1 cellular context compared by ENCODE assay signal in the genomic region with DNA sequence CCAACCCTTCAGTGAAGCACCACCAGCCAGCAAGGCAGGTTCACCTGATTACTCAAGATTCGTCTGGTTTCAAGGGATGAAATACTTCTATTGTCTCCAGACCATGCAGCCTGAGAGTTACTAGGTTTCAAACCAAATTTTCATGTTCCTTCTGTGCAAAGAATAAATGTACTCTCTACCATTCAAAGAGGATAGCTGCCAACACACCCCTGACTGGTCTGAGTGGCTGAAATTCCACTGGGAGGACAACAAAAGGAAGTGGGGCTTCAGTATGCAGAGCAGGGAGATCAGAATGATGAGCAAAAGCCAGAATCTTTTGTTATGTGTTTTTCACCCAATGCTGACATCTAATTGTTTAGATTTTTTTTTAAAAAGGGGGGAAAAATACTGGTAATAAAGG.
A peak's percentile ranks its signal among the peaks of the same experiment; 100 is the strongest.
TF ChIP-seq lines count a peak whose summit lies in the region.

No MANE protein-coding gene starts in this region.

TF ChIP-seq in WTC11, 78 proteins besides CTCF, POLR2A, EP300 and RAD21:
- no peak for TF ChIP-seq STAT6 (CRISPR knock-in tag; conservative IDR thresholded peaks at IDR 0.05; ENCODE audit: low read depth)
- no peak for TF ChIP-seq ZNF425 (CRISPR knock-in tag; conservative IDR thresholded peaks at IDR 0.05)
- TF ChIP-seq, protein P1, sequence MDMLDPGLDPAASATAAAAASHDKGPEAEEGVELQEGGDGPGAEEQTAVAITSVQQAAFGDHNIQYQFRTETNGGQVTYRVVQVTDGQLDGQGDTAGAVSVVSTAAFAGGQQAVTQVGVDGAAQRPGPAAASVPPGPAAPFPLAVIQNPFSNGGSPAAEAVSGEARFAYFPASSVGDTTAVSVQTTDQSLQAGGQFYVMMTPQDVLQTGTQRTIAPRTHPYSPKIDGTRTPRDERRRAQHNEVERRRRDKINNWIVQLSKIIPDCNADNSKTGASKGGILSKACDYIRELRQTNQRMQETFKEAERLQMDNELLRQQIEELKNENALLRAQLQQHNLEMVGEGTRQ (CRISPR knock-in tag; IDR thresholded peaks at IDR 0.05) = no peak
- 0 out of 2 replicates have a peak, but pooled peaks have one; percentile 17 for TF ChIP-seq TEAD1 (CRISPR knock-in tag; IDR thresholded peaks at IDR 0.05)
- no peak for TF ChIP-seq NR2C2 (CRISPR knock-in tag; IDR thresholded peaks at IDR 0.05)
- no peak for TF ChIP-seq SOX15 (CRISPR knock-in tag; IDR thresholded peaks at IDR 0.05)
